9 cellular contexts compared by ENCODE assay signal in genomic region chr3:54150864-54151467, GRCh38. TPM values are rescaled to one million over a fixed set of nuclear protein-coding genes. Genes with fewer than 3 reads are reported as not detected.
"Had no signal": no experiment of that assay in that cellular context is flagged by ENCODE, and none has a peak within 500 bp of the region (broad histone marks: within the 10 kb centered on the region; RNA-seq: fewer than 3 reads in every experiment).

No MANE protein-coding gene starts in this region.

- DNase-seq: GDM1, GF-D8 had no signal

- ATAC-seq: GM12878 had no signal

- FAIRE-seq: G401.6, GM12878, GM12891, GM12892, GM18507, GM19239 had no signal

- H3K4me3 ChIP-seq: GM12878 had no signal

RNA-seq across cellular contexts. Expression of gene CACNA2D3, which starts 28.6 kb away (rescaled TPM):
- total RNA-seq: G401, GM12878 had no signal
- polyA plus RNA-seq: GM12878 had no signal
